Comparison of ENCODE assay signal across 8 cellular contexts in genomic region chr20:62793757-62794006, GRCh38. TPM values are rescaled to one million over a fixed set of nuclear protein-coding genes. Genes with fewer than 3 reads are reported as not detected.
DNase-seq lines count a peak whose midpoint lies in the region; ATAC-seq and TF ChIP-seq lines count a peak whose summit lies in the region.

No MANE protein-coding gene starts in this region.

- H3K4me2 ChIP-seq in osteoblast (ENCODE audit: insufficient read depth, low read length), result peak overlapping the region; percentile 88

- peak overlapping the region; percentile 95 to 98 (median 96) for H3K27ac Mint-ChIP-seq in CD4-positive, CD25-positive, alpha-beta regulatory T cell

- TF ChIP-seq CTCF in dorsolateral prefrontal cortex (IDR thresholded peaks at IDR 0.05 in 54 of 56, conservative IDR thresholded peaks at IDR 0.05 in 2 of 56; ENCODE audit: low read depth in 1 of 56, partially characterized antibody in 56 of 56), result no peak
- TF ChIP-seq CTCF in osteoblast (IDR thresholded peaks at IDR 0.05; ENCODE audit: extremely low read depth, low read depth, low read length), result no peak

- H4K20me1 ChIP-seq in osteoblast (ENCODE audit: insufficient read depth, low read length), result peaks cover 8% of the 10 kb centered on the region

- no peaks in the 10 kb centered on the region for H3K9me3 ChIP-seq in CD4-positive, CD25-positive, alpha-beta regulatory T cell (ENCODE audit: control insufficient read depth in 2 of 2, low read length in 2 of 2)
- H3K9me3 ChIP-seq in MG63 (no peaks in the 10 kb centered on the region), osteoblast (ENCODE audit: low read depth, low read length) (no peaks in the 10 kb centered on the region)

- H3K4me3 Mint-ChIP-seq in CD4-positive, CD25-positive, alpha-beta regulatory T cell, result peak overlapping the region; percentile 89 to 94 (median 92)

- peak overlapping the region; percentile 51 for H3K4me3 ChIP-seq in CD4-positive, CD25-positive, alpha-beta regulatory T cell (ENCODE audit: low read depth, low read length)
- H3K4me3 ChIP-seq in MG63 (peak overlapping the region; percentile 18; the same call in 1 of the 2 replicates), dorsolateral prefrontal cortex (peak overlapping the region in 58 of 59 donors; percentile 31 to 90 (median 76)), osteoblast (ENCODE audit: insufficient read depth, low read length) (peak overlapping the region; percentile 69)

- peaks cover 23% of the 10 kb centered on the region for H3K27me3 Mint-ChIP-seq in CD4-positive, CD25-positive, alpha-beta regulatory T cell

- no peaks in the 10 kb centered on the region for H3K27me3 ChIP-seq in CD4-positive, CD25-positive, alpha-beta regulatory T cell (ENCODE audit: control insufficient read depth, insufficient read depth, low read length)
- H3K27me3 ChIP-seq in MG63 (no peaks in the 10 kb centered on the region), dorsolateral prefrontal cortex (no peaks in the 10 kb centered on the region), osteoblast (ENCODE audit: insufficient read depth, low read length) (peaks cover 8% of the 10 kb centered on the region)

- peak overlapping the region; percentile 96 for H2AFZ ChIP-seq in osteoblast (ENCODE audit: low read length)

- intact Hi-C loops in dorsolateral prefrontal cortex (cut with DNase I), result loop anchor here (2.0 to 10.0 kb wide), 9 partner anchors 57 to 729 kb away; partner anchors contain the start of genes CABLES2 (in 1 of the 2), GID8 (in 1 of the 2), PSMA7 (in 1 of the 2) and SS18L1 (in 1 of the 2)

- H3K36me3 ChIP-seq in CD4-positive, CD25-positive, alpha-beta regulatory T cell (ENCODE audit: control insufficient read depth, insufficient read depth, low read length), result peaks cover 4% of the 10 kb centered on the region
- H3K36me3 ChIP-seq in MG63 (peaks cover 17% of the 10 kb centered on the region), osteoblast (ENCODE audit: insufficient read depth, low read length) (peaks cover 8% of the 10 kb centered on the region)

- no peak for DNase-seq in CD4-positive, CD25-positive, alpha-beta regulatory T cell
- no peak for DNase-seq in MG63
- peak in 2 of 10 donors; percentile 61 to 71 for DNase-seq in dorsolateral prefrontal cortex
- no peak for DNase-seq in osteoblast (ENCODE audit: insufficient read length, low spot score, missing footprints)
- DNase-seq in NCI-H2227 (lab: John Stamatoyannopoulos, UW; ENCODE audit: unreplicated experiment), result no peak
- no peak for DNase-seq in occipital lobe (lab: John Stamatoyannopoulos, UW)

- H3K4me1 Mint-ChIP-seq in CD4-positive, CD25-positive, alpha-beta regulatory T cell, result peaks cover 0 to 55% (median 24%) of the 10 kb centered on the region in 4 donors

- peaks cover 9% of the 10 kb centered on the region for H3K36me3 Mint-ChIP-seq in CD4-positive, CD25-positive, alpha-beta regulatory T cell

- H3K4me1 ChIP-seq in CD4-positive, CD25-positive, alpha-beta regulatory T cell (ENCODE audit: control insufficient read depth, insufficient read depth, low read length, poor library complexity, severe bottlenecking), result peaks cover 46% of the 10 kb centered on the region
- peaks cover 11% of the 10 kb centered on the region for H3K4me1 ChIP-seq in osteoblast (ENCODE audit: insufficient read depth, low read length)

- H3K27ac ChIP-seq in CD4-positive, CD25-positive, alpha-beta regulatory T cell (ENCODE audit: insufficient read depth, low read length, poor library complexity, severe bottlenecking), result peak overlapping the region; percentile 89
- H3K27ac ChIP-seq in dorsolateral prefrontal cortex (peak overlapping the region; percentile 63 to 98 (median 95)), osteoblast (ENCODE audit: low read depth, low read length) (no peak overlapping the region)

- no peaks in the 10 kb centered on the region for H3K9me3 Mint-ChIP-seq in CD4-positive, CD25-positive, alpha-beta regulatory T cell

- no peak for ATAC-seq in CD4-positive, CD25-positive, alpha-beta regulatory T cell (ENCODE audit: low read depth in 2 of 2)
- no peak for ATAC-seq in GM21528 (IDR thresholded peaks at IDR 0.05; ENCODE audit: low FRiP score, unreplicated experiment)
- ATAC-seq in GM19467 (IDR thresholded peaks at IDR 0.05; ENCODE audit: unreplicated experiment), result no peak

- peaks cover 8% of the 10 kb centered on the region for H3K79me2 ChIP-seq in osteoblast (ENCODE audit: insufficient read depth, low read length)

RNA-seq across cellular contexts. Expression of gene MRGBP, which starts 2.6 kb away (rescaled TPM):
- 7.0 TPM for total RNA-seq in CD4-positive, CD25-positive, alpha-beta regulatory T cell
- polyA plus RNA-seq in CD4-positive, CD25-positive, alpha-beta regulatory T cell, result 10 to 100 TPM in 2 of 4 donors, 1 to 10 TPM in 2; 7.9 to 11.5 (median 10.0) TPM
- 52.1 and 63.5 TPM in 2 replicates for total RNA-seq in MG63 (2014; rRNA removed; shearing (Covaris generic); ENCODE audit: low replicate concordance)
- total RNA-seq in dorsolateral prefrontal cortex (10 to 100 TPM in 44 of 120 experiments, 1 to 10 TPM in 76; 7.2 to 12.6 (median 9.5) TPM), osteoblast (14.1 and 15.2 TPM in 2 replicates), occipital lobe (20.1 TPM)

RNA-seq across cellular contexts. Expression of gene OGFR, which starts 11.0 kb away (rescaled TPM):
- total RNA-seq in CD4-positive, CD25-positive, alpha-beta regulatory T cell, result 61.1 TPM
- polyA plus RNA-seq in CD4-positive, CD25-positive, alpha-beta regulatory T cell, result 10 to 100 TPM; 41.5 to 46.9 (median 42.0) TPM
- 67.7 and 72.3 TPM in 2 replicates for total RNA-seq in MG63 (2014; rRNA removed; shearing (Covaris generic); ENCODE audit: low replicate concordance)
- total RNA-seq in dorsolateral prefrontal cortex (100 to 1,000 TPM in 1 of 120 experiments, 10 to 100 TPM in 119; 40.5 to 100 (median 61.4) TPM), osteoblast (32.4 and 39.1 TPM in 2 replicates), occipital lobe (21.5 TPM)

RNA-seq across cellular contexts. Expression of gene COL9A3, which starts 23.2 kb away (rescaled TPM):
- total RNA-seq in CD4-positive, CD25-positive, alpha-beta regulatory T cell, result not detected
- polyA plus RNA-seq in CD4-positive, CD25-positive, alpha-beta regulatory T cell, result not detected
- 2.8 TPM in 1 of 2 replicates, not detected in the other for total RNA-seq in MG63 (2014; rRNA removed; shearing (Covaris generic); ENCODE audit: low replicate concordance)
- total RNA-seq in dorsolateral prefrontal cortex (100 to 1,000 TPM in 8 of 120 experiments, 10 to 100 TPM in 112; 15.9 to 126 (median 44.6) TPM), osteoblast (not detected in 2 replicates), occipital lobe (37.1 TPM)

Comparison
In these comparisons a context has a peak if more than half of its experiments do, and no peak if none do; other contexts are left out.
1. H3K4me3 ChIP-seq: peak in every context shown above with its lines; median percentile 76 in dorsolateral prefrontal cortex; 69 in osteoblast; 51 in CD4-positive, CD25-positive, alpha-beta regulatory T cell; 18 in MG63.